ENCODE assay signal across 1 cellular context in genomic region chr18:3620146-3621119, GRCh38.
TF ChIP-seq lines count a peak whose summit lies in the region.

No MANE protein-coding gene starts in this region.

TF ChIP-seq in HepG2, 621 proteins besides CTCF, POLR2A, EP300 and RAD21 (continued from another document and continues in another):
- TF ChIP-seq ZNF484 (CRISPR knock-in tag; IDR thresholded peaks at IDR 0.05; ENCODE audit: borderline replicate concordance, low read depth), result no peak
- TF ChIP-seq SOX13 (IDR thresholded peaks at IDR 0.05), result no peak
- no peak for TF ChIP-seq SOX13 (CRISPR knock-in tag; conservative IDR thresholded peaks at IDR 0.05 in 1 of 2, IDR thresholded peaks at IDR 0.05 in 1 of 2)
- no peak for TF ChIP-seq ZNF235 (CRISPR knock-in tag; IDR thresholded peaks at IDR 0.05; ENCODE audit: borderline replicate concordance)
- no peak for TF ChIP-seq ZNF7 (CRISPR knock-in tag; IDR thresholded peaks at IDR 0.05)
- 0 out of 2 replicates have a peak, but pooled peaks have one; percentile 52 for TF ChIP-seq HOXD1 (CRISPR knock-in tag; IDR thresholded peaks at IDR 0.05)
- no peak for TF ChIP-seq CHD4 (IDR thresholded peaks at IDR 0.05; ENCODE audit: borderline replicate concordance, low read length)
- no peak for TF ChIP-seq ZNF431 (CRISPR knock-in tag; IDR thresholded peaks at IDR 0.05; ENCODE audit: borderline replicate concordance, low read depth)
- TF ChIP-seq, protein P1, sequence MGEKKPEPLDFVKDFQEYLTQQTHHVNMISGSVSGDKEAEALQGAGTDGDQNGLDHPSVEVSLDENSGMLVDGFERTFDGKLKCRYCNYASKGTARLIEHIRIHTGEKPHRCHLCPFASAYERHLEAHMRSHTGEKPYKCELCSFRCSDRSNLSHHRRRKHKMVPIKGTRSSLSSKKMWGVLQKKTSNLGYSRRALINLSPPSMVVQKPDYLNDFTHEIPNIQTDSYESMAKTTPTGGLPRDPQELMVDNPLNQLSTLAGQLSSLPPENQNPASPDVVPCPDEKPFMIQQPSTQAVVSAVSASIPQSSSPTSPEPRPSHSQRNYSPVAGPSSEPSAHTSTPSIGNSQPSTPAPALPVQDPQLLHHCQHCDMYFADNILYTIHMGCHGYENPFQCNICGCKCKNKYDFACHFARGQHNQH (CRISPR knock-in tag; IDR thresholded peaks at IDR 0.05), result 0 out of 2 replicates have a peak, but pooled peaks have one; percentile 31
- no peak for TF ChIP-seq GZF1 (CRISPR knock-in tag; IDR thresholded peaks at IDR 0.05)
- peak; percentile 66 for TF ChIP-seq HNF4A (CRISPR knock-in tag; IDR thresholded peaks at IDR 0.05)
- no peak for TF ChIP-seq ZNF781 (CRISPR knock-in tag; IDR thresholded peaks at IDR 0.05; ENCODE audit: borderline replicate concordance, not compliant biosample characterization)
- TF ChIP-seq PHF21A (CRISPR knock-in tag; IDR thresholded peaks at IDR 0.05), result peak; percentile 44; the same call in 1 of the 2 replicates
- no peak for TF ChIP-seq ZFP41 (CRISPR knock-in tag; IDR thresholded peaks at IDR 0.05; ENCODE audit: borderline replicate concordance)
- no peak for TF ChIP-seq ZNF562 (CRISPR knock-in tag; IDR thresholded peaks at IDR 0.05; ENCODE audit: borderline replicate concordance)
- TF ChIP-seq ETV5 (CRISPR knock-in tag; IDR thresholded peaks at IDR 0.05; ENCODE audit: borderline replicate concordance), result peak; percentile 35; the same call in 1 of the 2 replicates
- no peak for TF ChIP-seq ZNF33B (CRISPR knock-in tag; IDR thresholded peaks at IDR 0.05)
- TF ChIP-seq ZNF570 (CRISPR knock-in tag; IDR thresholded peaks at IDR 0.05; ENCODE audit: borderline replicate concordance), result no peak
- TF ChIP-seq GPBP1L1 (CRISPR knock-in tag; IDR thresholded peaks at IDR 0.05), result no peak
- TF ChIP-seq GRHL1 (CRISPR knock-in tag; conservative IDR thresholded peaks at IDR 0.05), result no peak
- TF ChIP-seq RARA (CRISPR knock-in tag; IDR thresholded peaks at IDR 0.05), result peak; percentile 62
- TF ChIP-seq, protein P2, sequence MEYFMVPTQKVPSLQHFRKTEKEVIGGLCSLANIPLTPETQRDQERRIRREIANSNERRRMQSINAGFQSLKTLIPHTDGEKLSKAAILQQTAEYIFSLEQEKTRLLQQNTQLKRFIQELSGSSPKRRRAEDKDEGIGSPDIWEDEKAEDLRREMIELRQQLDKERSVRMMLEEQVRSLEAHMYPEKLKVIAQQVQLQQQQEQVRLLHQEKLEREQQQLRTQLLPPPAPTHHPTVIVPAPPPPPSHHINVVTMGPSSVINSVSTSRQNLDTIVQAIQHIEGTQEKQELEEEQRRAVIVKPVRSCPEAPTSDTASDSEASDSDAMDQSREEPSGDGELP (IDR thresholded peaks at IDR 0.05; ENCODE audit: borderline replicate concordance, low read depth), result no peak
- no peak for TF ChIP-seq HOMEZ (CRISPR knock-in tag; IDR thresholded peaks at IDR 0.05; ENCODE audit: low read depth)
- no peak for TF ChIP-seq ZNF317 (CRISPR knock-in tag; IDR thresholded peaks at IDR 0.05)
- TF ChIP-seq YY1 (IDR thresholded peaks at IDR 0.05; ENCODE audit: insufficient read depth, insufficient replicate concordance, low read depth, low read length), result no peak
- no peak for TF ChIP-seq GATAD2A (CRISPR knock-in tag; IDR thresholded peaks at IDR 0.05)
- no peak for TF ChIP-seq NCOA5 (CRISPR knock-in tag; IDR thresholded peaks at IDR 0.05)
- TF ChIP-seq RBFOX2 (IDR thresholded peaks at IDR 0.05; ENCODE audit: low read depth, low read length), result 0 out of 2 replicates have a peak, but pooled peaks have one; percentile 9
- TF ChIP-seq SUZ12 (IDR thresholded peaks at IDR 0.05; ENCODE audit: low read depth, low read length), result no peak
- TF ChIP-seq PITX1 (CRISPR knock-in tag; IDR thresholded peaks at IDR 0.05), result 0 out of 2 replicates have a peak, but pooled peaks have one; percentile 33
- no peak for TF ChIP-seq ZNF766 (CRISPR knock-in tag; IDR thresholded peaks at IDR 0.05; ENCODE audit: borderline replicate concordance)
- TF ChIP-seq FOXC1 (CRISPR knock-in tag; IDR thresholded peaks at IDR 0.05; ENCODE audit: borderline replicate concordance), result no peak
- TF ChIP-seq ZNF629 (CRISPR knock-in tag; conservative IDR thresholded peaks at IDR 0.05), result no peak
- TF ChIP-seq MIER3 (CRISPR knock-in tag; IDR thresholded peaks at IDR 0.05; ENCODE audit: borderline replicate concordance), result no peak
- TF ChIP-seq RXRA (CRISPR knock-in tag; IDR thresholded peaks at IDR 0.05), result peak; percentile 30
- TF ChIP-seq SOX6 (IDR thresholded peaks at IDR 0.05), result no peak
- peak; percentile 48 for TF ChIP-seq SOX6 (CRISPR knock-in tag; IDR thresholded peaks at IDR 0.05)
- TF ChIP-seq ZMYM4 (CRISPR knock-in tag; IDR thresholded peaks at IDR 0.05), result 0 out of 2 replicates have a peak, but pooled peaks have one; percentile 36
- TF ChIP-seq, protein P3, sequence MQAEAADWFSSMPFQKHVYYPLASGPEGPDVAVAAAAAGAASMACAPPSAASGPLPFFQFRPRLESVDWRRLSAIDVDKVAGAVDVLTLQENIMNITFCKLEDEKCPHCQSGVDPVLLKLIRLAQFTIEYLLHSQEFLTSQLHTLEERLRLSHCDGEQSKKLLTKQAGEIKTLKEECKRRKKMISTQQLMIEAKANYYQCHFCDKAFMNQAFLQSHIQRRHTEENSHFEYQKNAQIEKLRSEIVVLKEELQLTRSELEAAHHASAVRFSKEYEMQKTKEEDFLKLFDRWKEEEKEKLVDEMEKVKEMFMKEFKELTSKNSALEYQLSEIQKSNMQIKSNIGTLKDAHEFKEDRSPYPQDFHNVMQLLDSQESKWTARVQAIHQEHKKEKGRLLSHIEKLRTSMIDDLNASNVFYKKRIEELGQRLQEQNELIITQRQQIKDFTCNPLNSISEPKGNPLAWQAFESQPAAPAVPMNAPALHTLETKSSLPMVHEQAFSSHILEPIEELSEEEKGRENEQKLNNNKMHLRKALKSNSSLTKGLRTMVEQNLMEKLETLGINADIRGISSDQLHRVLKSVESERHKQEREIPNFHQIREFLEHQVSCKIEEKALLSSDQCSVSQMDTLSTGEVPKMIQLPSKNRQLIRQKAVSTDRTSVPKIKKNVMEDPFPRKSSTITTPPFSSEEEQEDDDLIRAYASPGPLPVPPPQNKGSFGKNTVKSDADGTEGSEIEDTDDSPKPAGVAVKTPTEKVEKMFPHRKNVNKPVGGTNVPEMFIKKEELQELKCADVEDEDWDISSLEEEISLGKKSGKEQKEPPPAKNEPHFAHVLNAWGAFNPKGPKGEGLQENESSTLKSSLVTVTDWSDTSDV (CRISPR knock-in tag; IDR thresholded peaks at IDR 0.05), result no peak
- TF ChIP-seq SATB2 (CRISPR knock-in tag; IDR thresholded peaks at IDR 0.05), result no peak
- TF ChIP-seq CREB1 (IDR thresholded peaks at IDR 0.05), result no peak
- no peak for TF ChIP-seq CREB1 (CRISPR knock-in tag; IDR thresholded peaks at IDR 0.05)
- no peak for TF ChIP-seq HIC2 (CRISPR knock-in tag; IDR thresholded peaks at IDR 0.05; ENCODE audit: low read depth)
- TF ChIP-seq, protein P4, sequence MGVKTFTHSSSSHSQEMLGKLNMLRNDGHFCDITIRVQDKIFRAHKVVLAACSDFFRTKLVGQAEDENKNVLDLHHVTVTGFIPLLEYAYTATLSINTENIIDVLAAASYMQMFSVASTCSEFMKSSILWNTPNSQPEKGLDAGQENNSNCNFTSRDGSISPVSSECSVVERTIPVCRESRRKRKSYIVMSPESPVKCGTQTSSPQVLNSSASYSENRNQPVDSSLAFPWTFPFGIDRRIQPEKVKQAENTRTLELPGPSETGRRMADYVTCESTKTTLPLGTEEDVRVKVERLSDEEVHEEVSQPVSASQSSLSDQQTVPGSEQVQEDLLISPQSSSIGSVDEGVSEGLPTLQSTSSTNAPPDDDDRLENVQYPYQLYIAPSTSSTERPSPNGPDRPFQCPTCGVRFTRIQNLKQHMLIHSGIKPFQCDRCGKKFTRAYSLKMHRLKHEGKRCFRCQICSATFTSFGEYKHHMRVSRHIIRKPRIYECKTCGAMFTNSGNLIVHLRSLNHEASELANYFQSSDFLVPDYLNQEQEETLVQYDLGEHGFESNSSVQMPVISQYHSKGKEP (CRISPR knock-in tag; IDR thresholded peaks at IDR 0.05), result no peak
- no peak for TF ChIP-seq ESRRA (CRISPR knock-in tag; IDR thresholded peaks at IDR 0.05; ENCODE audit: low read depth)
- TF ChIP-seq TARDBP (CRISPR knock-in tag; IDR thresholded peaks at IDR 0.05), result no peak
- TF ChIP-seq YEATS4 (CRISPR knock-in tag; IDR thresholded peaks at IDR 0.05; ENCODE audit: borderline replicate concordance), result peak; percentile 40; the same call in 1 of the 2 replicates
- TF ChIP-seq ZNF772 (CRISPR knock-in tag; IDR thresholded peaks at IDR 0.05), result 0 out of 2 replicates have a peak, but pooled peaks have one; percentile 49
- TF ChIP-seq, protein P5, sequence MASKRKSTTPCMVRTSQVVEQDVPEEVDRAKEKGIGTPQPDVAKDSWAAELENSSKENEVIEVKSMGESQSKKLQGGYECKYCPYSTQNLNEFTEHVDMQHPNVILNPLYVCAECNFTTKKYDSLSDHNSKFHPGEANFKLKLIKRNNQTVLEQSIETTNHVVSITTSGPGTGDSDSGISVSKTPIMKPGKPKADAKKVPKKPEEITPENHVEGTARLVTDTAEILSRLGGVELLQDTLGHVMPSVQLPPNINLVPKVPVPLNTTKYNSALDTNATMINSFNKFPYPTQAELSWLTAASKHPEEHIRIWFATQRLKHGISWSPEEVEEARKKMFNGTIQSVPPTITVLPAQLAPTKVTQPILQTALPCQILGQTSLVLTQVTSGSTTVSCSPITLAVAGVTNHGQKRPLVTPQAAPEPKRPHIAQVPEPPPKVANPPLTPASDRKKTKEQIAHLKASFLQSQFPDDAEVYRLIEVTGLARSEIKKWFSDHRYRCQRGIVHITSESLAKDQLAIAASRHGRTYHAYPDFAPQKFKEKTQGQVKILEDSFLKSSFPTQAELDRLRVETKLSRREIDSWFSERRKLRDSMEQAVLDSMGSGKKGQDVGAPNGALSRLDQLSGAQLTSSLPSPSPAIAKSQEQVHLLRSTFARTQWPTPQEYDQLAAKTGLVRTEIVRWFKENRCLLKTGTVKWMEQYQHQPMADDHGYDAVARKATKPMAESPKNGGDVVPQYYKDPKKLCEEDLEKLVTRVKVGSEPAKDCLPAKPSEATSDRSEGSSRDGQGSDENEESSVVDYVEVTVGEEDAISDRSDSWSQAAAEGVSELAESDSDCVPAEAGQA (IDR thresholded peaks at IDR 0.05; ENCODE audit: low read depth), result no peak
- TF ChIP-seq, protein P5 (CRISPR knock-in tag; IDR thresholded peaks at IDR 0.05; ENCODE audit: borderline replicate concordance), result no peak
